In the genomic region with DNA sequence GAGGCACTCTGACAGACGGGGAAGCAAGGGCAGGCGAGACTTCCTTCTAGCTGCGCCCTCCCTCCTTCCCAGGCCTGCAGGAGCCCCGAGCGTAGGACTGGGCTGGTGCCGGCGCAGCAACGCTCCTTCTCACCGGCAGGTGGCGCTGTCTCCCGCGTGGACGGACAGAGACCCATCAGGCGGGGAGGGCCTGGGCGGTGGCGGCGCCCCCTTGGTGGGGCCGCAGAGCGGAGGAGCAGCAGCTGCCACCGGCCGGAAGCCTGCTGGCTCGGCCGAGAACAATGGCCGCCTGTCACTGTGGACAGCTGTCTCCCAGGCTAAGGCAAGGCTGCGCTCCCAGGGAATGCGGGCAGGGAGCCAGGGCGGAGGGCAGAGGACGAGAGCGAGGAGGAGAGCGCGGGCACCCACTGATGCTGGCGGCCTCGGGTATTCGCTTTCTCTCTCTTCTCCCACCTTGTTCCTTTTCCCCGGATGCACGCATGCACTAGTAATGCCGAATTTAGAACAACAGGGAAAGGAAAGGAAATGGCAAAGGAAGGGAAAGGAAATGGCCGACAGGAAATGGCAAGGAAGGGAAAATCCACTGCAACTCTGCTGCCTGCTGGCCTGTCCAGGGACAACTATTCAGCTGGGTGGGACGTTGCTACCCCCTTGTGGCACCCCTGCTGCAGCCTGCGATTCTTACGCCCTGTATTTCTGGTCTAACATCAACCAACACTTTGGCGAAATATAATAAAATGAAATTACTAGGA, we compare ENCODE assay signal across 7 cellular contexts. TPM values are rescaled to one million over a fixed set of nuclear protein-coding genes. Genes with fewer than 3 reads are reported as not detected.
DNase-seq lines count a peak whose midpoint lies in the region; ATAC-seq, FAIRE-seq and TF ChIP-seq lines count a peak whose summit lies in the region.

No MANE protein-coding gene starts in this region.

- H3K79me2 ChIP-seq in mammary epithelial cell (ENCODE audit: insufficient read depth, low read length) (peaks cover 28% of the 10 kb centered on the region), smooth muscle cell (ENCODE audit: low read depth) (no peaks in the 10 kb centered on the region)

- H3K27me3 ChIP-seq in mammary epithelial cell (ENCODE audit: insufficient read depth, low read length) (no peaks in the 10 kb centered on the region), smooth muscle cell (ENCODE audit: low read depth) (no peaks in the 10 kb centered on the region)

- H4K20me1 ChIP-seq in mammary epithelial cell (ENCODE audit: insufficient read depth, low read length) (no peaks in the 10 kb centered on the region), smooth muscle cell (ENCODE audit: low read depth) (no peaks in the 10 kb centered on the region)

- H3K4me3 ChIP-seq in WI38 (ENCODE audit: low read depth, low read length) (peak overlapping the region; percentile 62), mammary epithelial cell (replicated peaks in 1 of 3; ENCODE audit: insufficient read depth in 1 of 3, low read depth in 2 of 3, low read length in 3 of 3) (peak overlapping the region; percentile 12 to 53 (median 44)), smooth muscle cell (peak overlapping the region; percentile 64)

- DNase-seq in GM18507 (ENCODE audit: extremely low spot score, insufficient read length, low read depth) = peak; percentile 89
- peak; percentile 81 for DNase-seq in NCI-H2196 (lab: John Stamatoyannopoulos, UW; ENCODE audit: unreplicated experiment)
- peak; percentile 64 for DNase-seq in mammary epithelial cell
- peak; percentile 96 for DNase-seq in inferior parietal cortex (ENCODE audit: extremely low spot score)
- peak; percentile 91 for DNase-seq in smooth muscle cell (lab: John Stamatoyannopoulos, UW; ENCODE audit: unreplicated experiment)

- peaks cover 17% of the 10 kb centered on the region for H3F3A ChIP-seq in smooth muscle cell (ENCODE audit: low read depth)

- in situ Hi-C loops in mammary epithelial cell (cut with MboI; ENCODE audit: low sequenced_read_pairs in 2 of 2) = no loop called here

- CTCF ChIA-PET in mammary epithelial cell (lab: Charles Lee; ENCODE audit: low non-redundant PET) = interaction anchor here (0.6 to 1.0 kb wide), 4 partner anchors 9 to 102 kb away, joined by 3 to 9 read pairs (median 4); no protein-coding TSS in a partner anchor

- H3K4me1 ChIP-seq in mammary epithelial cell (ENCODE audit: insufficient read depth, low read length) = peaks cover 46% of the 10 kb centered on the region
- H3K4me1 ChIP-seq in smooth muscle cell (ENCODE audit: low read depth) = peaks cover 6% of the 10 kb centered on the region

- dilution Hi-C loops in mammary epithelial cell (cut with HindIII; ENCODE audit: low sequenced_read_pairs) = loop anchor here (5.0 kb wide), 3 partner anchors 64 to 231 kb away; no protein-coding TSS in a partner anchor

- H3K4me2 ChIP-seq in mammary epithelial cell (ENCODE audit: insufficient read depth, low read depth, low read length) = peak overlapping the region; percentile 88
- peak overlapping the region; percentile 86 for H3K4me2 ChIP-seq in smooth muscle cell

- H3K9me3 ChIP-seq in mammary epithelial cell (replicated peaks; ENCODE audit: insufficient read depth, low read length) (no peaks in the 10 kb centered on the region), smooth muscle cell (replicated peaks; ENCODE audit: low read depth) (no peaks in the 10 kb centered on the region)

- H2AFZ ChIP-seq in mammary epithelial cell (ENCODE audit: low read depth, low read length) = peak overlapping the region; percentile 93
- H2AFZ ChIP-seq in smooth muscle cell (ENCODE audit: low read depth) = peak overlapping the region; percentile 93

- intact Hi-C loops in mammary epithelial cell (cut with micrococcal nuclease) = loop anchor here (1.0 to 5.0 kb wide), 4 partner anchors 15 to 225 kb away; partner anchors contain the start of gene PPM1F

- ATAC-seq in HG03097 (IDR thresholded peaks at IDR 0.05; ENCODE audit: low FRiP score, unreplicated experiment) = peak; percentile 83

- peak overlapping the region; percentile 67 for H3K9ac ChIP-seq in mammary epithelial cell (ENCODE audit: insufficient read depth, low read length)
- H3K9ac ChIP-seq in smooth muscle cell (ENCODE audit: low read depth) = peak overlapping the region; percentile 92

- FAIRE-seq in GM18507 (lab: Jason Lieb, UNC) = peak; percentile 82

- TF ChIP-seq CTCF in WI38 (IDR thresholded peaks at IDR 0.05; ENCODE audit: low read depth, low read length) = peak; percentile 95
- peak; percentile 94 to 99 for TF ChIP-seq CTCF in mammary epithelial cell (conservative IDR thresholded peaks at IDR 0.05 in 1 of 2, IDR thresholded peaks at IDR 0.05 in 1 of 2; ENCODE audit: extremely low read depth in 1 of 2, insufficient read depth in 1 of 2, low read depth in 1 of 2, low read length in 2 of 2)
- TF ChIP-seq CTCF in smooth muscle cell (IDR thresholded peaks at IDR 0.05; ENCODE audit: borderline replicate concordance, insufficient read depth, poor library complexity, severe bottlenecking) = peak; percentile 98

- H3K27ac ChIP-seq in mammary epithelial cell (ENCODE audit: insufficient read depth, low read depth, low read length) (peak overlapping the region; percentile 72), smooth muscle cell (ENCODE audit: low read depth) (peak overlapping the region; percentile 90)

- peaks cover 7% of the 10 kb centered on the region for H3K36me3 ChIP-seq in mammary epithelial cell (ENCODE audit: insufficient read depth, low read length)
- H3K36me3 ChIP-seq in smooth muscle cell (ENCODE audit: low read depth) = no peaks in the 10 kb centered on the region

- WGBS in mammary epithelial cell (ENCODE audit: low coverage, missing lambda C conversion rate) = 3% methylated on average over 39 of the region's 42 CpGs
- WGBS in smooth muscle cell (ENCODE audit: low lambda C conversion rate) = 3% methylated on average over 41 of the region's 42 CpGs

- no TSS peak for BruUV-seq in mammary epithelial cell (replicated peaks; lab: Mats Ljungman, UMichigan)

RNA-seq across cellular contexts. Expression of gene PPM1F, which starts 14.4 kb away (rescaled TPM):
- total RNA-seq in mammary epithelial cell = 10 to 100 TPM; 30.8 to 43.6 TPM
- polyA plus RNA-seq in mammary epithelial cell = 18.3 TPM
- polyA minus RNA-seq in mammary epithelial cell = 45.2 TPM
- total RNA-seq in smooth muscle cell = 11.8 and 14.8 TPM in 2 replicates
- 12.5 and 15.2 TPM in 2 replicates for polyA plus RNA-seq in smooth muscle cell

RNA-seq across cellular contexts. Expression of gene TOP3B, which starts 44.3 kb away (rescaled TPM):
- 10 to 100 TPM; 36.4 to 36.7 TPM for total RNA-seq in mammary epithelial cell
- 11.7 TPM for polyA plus RNA-seq in mammary epithelial cell
- 29.3 TPM for polyA minus RNA-seq in mammary epithelial cell
- 15.2 and 17.3 TPM in 2 replicates for total RNA-seq in smooth muscle cell
- polyA plus RNA-seq in smooth muscle cell = 17.6 and 26.7 TPM in 2 replicates

Comparison
In these comparisons a context has a peak if more than half of its experiments do, and no peak if none do; other contexts are left out.
1. Peak in every context shown above with its lines: DNase-seq, ATAC-seq, H3K4me3 ChIP-seq and H3K27ac ChIP-seq.